18 cellular contexts compared by ENCODE assay signal in genomic region chr12:91990525-91990924, GRCh38.
DNase-seq lines count a peak whose midpoint lies in the region; ATAC-seq and TF ChIP-seq lines count a peak whose summit lies in the region.
"Had no signal": no experiment of that assay in that cellular context is flagged by ENCODE, and none has a peak within 500 bp of the region (broad histone marks: within the 10 kb centered on the region; RNA-seq: fewer than 3 reads in every experiment).

No MANE protein-coding gene starts in this region.

- H3K27me3 ChIP-seq in fibroblast of lung (ENCODE audit: control insufficient read depth, insufficient read depth, low read length) (no peaks in the 10 kb centered on the region), Karpas-422 (ENCODE audit: low read length) (no peaks in the 10 kb centered on the region)
- H3K27me3 ChIP-seq: ovary, suprapubic skin had no signal

- no peaks in the 10 kb centered on the region for H3K79me2 ChIP-seq in fibroblast of lung (ENCODE audit: control insufficient read depth, insufficient read depth, low read length)
- H3K79me2 ChIP-seq in Karpas-422 (ENCODE audit: low read length) = no peaks in the 10 kb centered on the region

- H3K9ac ChIP-seq in fibroblast of lung (ENCODE audit: insufficient read depth, low read length) = no peak overlapping the region
- no peak overlapping the region for H3K9ac ChIP-seq in Karpas-422 (ENCODE audit: low read length)

- peaks cover 28% of the 10 kb centered on the region for H3K4me1 Mint-ChIP-seq in T-helper 17 cell

- DNase-seq in EL (peak; percentile 18), T-helper 17 cell (no peak), fibroblast of lung (ENCODE audit: low read depth in 2 of 2) (peak; percentile 29 to 65), pulmonary artery endothelial cell (ENCODE audit: low read depth, low spot score) (peak; percentile 92), Karpas-422 (no peak)
- DNase-seq: activated CD4-positive, CD25-positive, alpha-beta regulatory T cell treated with anti-CD3 and anti-CD28 coated beads, Interleukin-2, amount 50 U/mL, for 72 hours; activated gamma-delta T cell; AML-193; Calu3; GDM1; NCI-H526 treated with DMSO at 0.1 percent for 48 hours; ovary; SHP77; stimulated activated CD4-positive, alpha-beta T cell treated with anti-CD3 and anti-CD28 coated beads, Interleukin-4, amount 100 ng/mL, for 4 hours; stimulated activated CD8-positive, alpha-beta memory T cell treated with anti-CD3 and anti-CD28 coated beads, Interleukin-4, amount 100 ng/mL, for 48 hours had no signal

- H3K9me2 ChIP-seq in Karpas-422 (replicated peaks; ENCODE audit: insufficient read depth, low read length) = no peaks in the 10 kb centered on the region

- H3K36me3 ChIP-seq in fibroblast of lung (ENCODE audit: control insufficient read depth, insufficient read depth, low read length) (no peaks in the 10 kb centered on the region), Karpas-422 (ENCODE audit: insufficient read depth, low read length) (no peaks in the 10 kb centered on the region)
- H3K36me3 ChIP-seq: ovary, suprapubic skin had no signal

- TF ChIP-seq CTCF in fibroblast of lung (conservative IDR thresholded peaks at IDR 0.05 in 1 of 2, IDR thresholded peaks at IDR 0.05 in 1 of 2; ENCODE audit: low read depth in 1 of 2, low read length in 2 of 2) = no peak

- H3K4me1 ChIP-seq in fibroblast of lung (ENCODE audit: control insufficient read depth, extremely low read depth, insufficient read depth, low read length) = no peaks in the 10 kb centered on the region
- H3K4me1 ChIP-seq in Karpas-422 (ENCODE audit: low read length) = no peaks in the 10 kb centered on the region

- H3K9me3 ChIP-seq in T-helper 17 cell (ENCODE audit: control insufficient read depth, low read length, poor library complexity, severe bottlenecking) (no peaks in the 10 kb centered on the region), fibroblast of lung (ENCODE audit: control insufficient read depth, insufficient read depth, low read depth, low read length) (no peaks in the 10 kb centered on the region), Karpas-422 (ENCODE audit: low read length) (no peaks in the 10 kb centered on the region)
- H3K9me3 ChIP-seq: ovary, suprapubic skin had no signal

- H3K27me3 Mint-ChIP-seq in T-helper 17 cell = no peaks in the 10 kb centered on the region

- H3K27ac Mint-ChIP-seq in T-helper 17 cell = peak overlapping the region; percentile 74

- H2AFZ ChIP-seq in fibroblast of lung (ENCODE audit: low read length) (no peak overlapping the region), Karpas-422 (ENCODE audit: low read length) (no peak overlapping the region)

- no peak overlapping the region for H3K4me3 Mint-ChIP-seq in T-helper 17 cell

- H3K36me3 Mint-ChIP-seq in T-helper 17 cell (ENCODE audit: low read depth) = no peaks in the 10 kb centered on the region

- no peaks in the 10 kb centered on the region for H4K20me1 ChIP-seq in fibroblast of lung (ENCODE audit: control insufficient read depth, extremely low read depth, insufficient read depth, low read length)
- no peaks in the 10 kb centered on the region for H4K20me1 ChIP-seq in Karpas-422 (ENCODE audit: insufficient read depth, low read depth, low read length)

- H3K27ac ChIP-seq in fibroblast of lung (ENCODE audit: insufficient read depth, low read length) (no peak overlapping the region), Karpas-422 (ENCODE audit: low read length) (no peak overlapping the region)
- H3K27ac ChIP-seq: ovary, suprapubic skin had no signal

- H3K4me3 ChIP-seq in fibroblast of lung (replicated peaks in 1 of 4; ENCODE audit: control extremely low read depth in 1 of 4, insufficient read depth in 1 of 4, low read depth in 3 of 4, low read length in 4 of 4) = no peak overlapping the region
- no peak overlapping the region for H3K4me3 ChIP-seq in Karpas-422 (ENCODE audit: low read length)
- H3K4me3 ChIP-seq: ovary, suprapubic skin had no signal

- ATAC-seq in T-helper 17 cell (no peak), HG02840 (IDR thresholded peaks at IDR 0.05; ENCODE audit: low FRiP score, unreplicated experiment) (no peak), HG02973 (IDR thresholded peaks at IDR 0.05; ENCODE audit: unreplicated experiment) (no peak)

- no peak overlapping the region for H3K4me2 ChIP-seq in fibroblast of lung (ENCODE audit: extremely low read depth, insufficient read depth, low read length)
- H3K4me2 ChIP-seq in Karpas-422 (ENCODE audit: low read depth, low read length, poor library complexity, severe bottlenecking) = no peak overlapping the region

Comparison
In these comparisons a context has a peak if more than half of its experiments do, and no peak if none do; other contexts are left out.
1. DNase-seq: peak in EL (single experiment), fibroblast of lung (2 of 2) and pulmonary artery endothelial cell (single experiment); none in T-helper 17 cell (0 of 3) and Karpas-422 (single experiment).